ENCODE assay signal across 1 cellular context in genomic region chr19:11814707-11815050, GRCh38.
TF ChIP-seq lines count a peak whose summit lies in the region.

No MANE protein-coding gene starts in this region.

TF ChIP-seq in SK-N-SH treated with all-trans-retinoic acid at 6 μM for 48 hours, 23 proteins besides CTCF, POLR2A, EP300 and RAD21 (continued from another document):
- TF ChIP-seq ZFP30 (CRISPR knock-in tag; IDR thresholded peaks at IDR 0.05) (no peak), ESRRG (CRISPR knock-in tag; IDR thresholded peaks at IDR 0.05) (no peak)
